In the genomic region with DNA sequence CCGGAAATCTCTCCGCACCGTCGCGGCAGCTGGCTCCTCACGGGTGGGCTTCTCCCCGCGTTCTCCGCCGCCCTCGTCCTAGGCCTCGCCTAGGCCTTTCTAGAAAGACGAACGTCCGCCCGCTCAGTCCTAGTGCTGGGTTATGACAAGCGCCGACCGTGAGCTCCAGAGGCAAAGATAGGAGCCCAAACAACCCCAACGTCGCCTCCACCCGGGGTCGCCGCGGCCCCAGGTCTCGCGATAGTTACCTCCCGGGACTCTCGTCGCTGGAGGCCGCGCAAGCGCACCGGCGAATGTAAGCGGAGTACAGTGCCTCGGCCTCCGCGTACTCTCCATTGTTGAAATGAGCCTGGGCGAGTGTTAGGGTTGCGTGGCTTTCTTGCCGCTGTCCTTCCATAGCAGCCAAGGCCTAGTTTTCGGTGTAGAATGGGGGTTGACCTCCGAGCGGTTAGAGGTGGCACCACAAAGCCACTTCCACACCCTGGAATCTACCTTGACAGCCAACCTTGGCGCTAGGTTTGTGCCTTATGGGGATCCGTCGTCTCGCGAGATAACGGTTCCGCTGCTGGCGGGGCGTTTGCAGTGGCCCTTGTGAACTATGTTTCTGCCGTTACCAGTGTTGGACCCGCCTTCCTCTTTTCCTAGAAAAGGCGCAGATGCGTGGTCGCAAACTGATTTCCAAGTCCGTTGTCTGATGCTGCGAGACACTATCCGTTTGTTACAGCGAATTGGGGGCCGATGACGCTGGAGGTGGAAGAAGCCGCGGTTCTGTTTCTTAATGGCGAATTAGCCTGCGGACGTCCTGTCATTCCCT, we compare ENCODE assay signal across 1 cellular context.
TF ChIP-seq lines count a peak whose summit lies in the region.

A gene (minus strand): TSS at position 526 of the 814 bp plus-strand sequence. CDS start 129 bp downstream, at position 397.

TF ChIP-seq in HepG2, 621 proteins besides CTCF, POLR2A, EP300 and RAD21 (continued from another document and continues in another):
- TF ChIP-seq, protein P1, sequence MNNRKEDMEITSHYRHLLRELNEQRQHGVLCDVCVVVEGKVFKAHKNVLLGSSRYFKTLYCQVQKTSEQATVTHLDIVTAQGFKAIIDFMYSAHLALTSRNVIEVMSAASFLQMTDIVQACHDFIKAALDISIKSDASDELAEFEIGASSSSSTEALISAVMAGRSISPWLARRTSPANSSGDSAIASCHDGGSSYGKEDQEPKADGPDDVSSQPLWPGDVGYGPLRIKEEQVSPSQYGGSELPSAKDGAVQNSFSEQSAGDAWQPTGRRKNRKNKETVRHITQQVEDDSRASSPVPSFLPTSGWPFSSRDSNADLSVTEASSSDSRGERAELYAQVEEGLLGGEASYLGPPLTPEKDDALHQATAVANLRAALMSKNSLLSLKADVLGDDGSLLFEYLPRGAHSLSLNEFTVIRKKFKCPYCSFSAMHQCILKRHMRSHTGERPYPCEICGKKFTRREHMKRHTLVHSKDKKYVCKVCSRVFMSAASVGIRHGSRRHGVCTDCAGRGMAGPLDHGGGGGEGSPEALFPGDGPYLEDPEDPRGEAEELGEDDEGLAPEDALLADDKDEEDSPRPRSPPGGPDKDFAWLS (CRISPR knock-in tag; IDR thresholded peaks at IDR 0.05; ENCODE audit: borderline replicate concordance), result peak; percentile 83; the same call in 1 of the 2 replicates
- TF ChIP-seq, protein P2, sequence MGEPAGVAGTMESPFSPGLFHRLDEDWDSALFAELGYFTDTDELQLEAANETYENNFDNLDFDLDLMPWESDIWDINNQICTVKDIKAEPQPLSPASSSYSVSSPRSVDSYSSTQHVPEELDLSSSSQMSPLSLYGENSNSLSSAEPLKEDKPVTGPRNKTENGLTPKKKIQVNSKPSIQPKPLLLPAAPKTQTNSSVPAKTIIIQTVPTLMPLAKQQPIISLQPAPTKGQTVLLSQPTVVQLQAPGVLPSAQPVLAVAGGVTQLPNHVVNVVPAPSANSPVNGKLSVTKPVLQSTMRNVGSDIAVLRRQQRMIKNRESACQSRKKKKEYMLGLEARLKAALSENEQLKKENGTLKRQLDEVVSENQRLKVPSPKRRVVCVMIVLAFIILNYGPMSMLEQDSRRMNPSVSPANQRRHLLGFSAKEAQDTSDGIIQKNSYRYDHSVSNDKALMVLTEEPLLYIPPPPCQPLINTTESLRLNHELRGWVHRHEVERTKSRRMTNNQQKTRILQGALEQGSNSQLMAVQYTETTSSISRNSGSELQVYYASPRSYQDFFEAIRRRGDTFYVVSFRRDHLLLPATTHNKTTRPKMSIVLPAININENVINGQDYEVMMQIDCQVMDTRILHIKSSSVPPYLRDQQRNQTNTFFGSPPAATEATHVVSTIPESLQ (CRISPR knock-in tag; conservative IDR thresholded peaks at IDR 0.05), result peak; percentile 87
- TF ChIP-seq TCF7L2 (IDR thresholded peaks at IDR 0.05; ENCODE audit: low read depth, low read length) (no peak), MZF1 (CRISPR knock-in tag; IDR thresholded peaks at IDR 0.05; ENCODE audit: borderline replicate concordance) (peak; percentile 89), ZNF567 (CRISPR knock-in tag; IDR thresholded peaks at IDR 0.05; ENCODE audit: borderline replicate concordance) (peak; percentile 90; the same call in 1 of the 2 replicates), CENPX (CRISPR knock-in tag; IDR thresholded peaks at IDR 0.05) (no peak), PCBP1 (IDR thresholded peaks at IDR 0.05; ENCODE audit: borderline replicate concordance, low read depth, low read length) (no peak; the same call in 1 of the 2 replicates), ATF7-NPFF (CRISPR knock-in tag; IDR thresholded peaks at IDR 0.05; ENCODE audit: low read depth) (peak; percentile 76), FOSL2 (CRISPR knock-in tag; IDR thresholded peaks at IDR 0.05) (peak; percentile 50; the same call in 1 of the 2 replicates), ZNF891 (CRISPR knock-in tag; IDR thresholded peaks at IDR 0.05) (peak; percentile 93), ZNF672 (CRISPR knock-in tag; IDR thresholded peaks at IDR 0.05) (no peak), BCL6 (CRISPR knock-in tag; IDR thresholded peaks at IDR 0.05) (peak; percentile 75), ZNF772 (CRISPR knock-in tag; IDR thresholded peaks at IDR 0.05) (peak; percentile 73), ZNF17 (CRISPR knock-in tag; IDR thresholded peaks at IDR 0.05) (0 out of 2 replicates have a peak, but pooled peaks have one; percentile 61), DPF2 (CRISPR knock-in tag; IDR thresholded peaks at IDR 0.05; ENCODE audit: borderline replicate concordance, low read depth) (no peak; the same call in 1 of the 2 replicates), ZNF510 (CRISPR knock-in tag; IDR thresholded peaks at IDR 0.05; ENCODE audit: low read depth) (peak; percentile 98; the same call in 1 of the 2 replicates), NCOA2 (CRISPR knock-in tag; IDR thresholded peaks at IDR 0.05) (peak; percentile 60), IKZF1 (IDR thresholded peaks at IDR 0.05) (no peak), SNAPC2 (CRISPR knock-in tag; IDR thresholded peaks at IDR 0.05) (0 out of 2 replicates have a peak, but pooled peaks have one; percentile 18), ZNF776 (CRISPR knock-in tag; IDR thresholded peaks at IDR 0.05) (peak; percentile 82), ZKSCAN8 (CRISPR knock-in tag; IDR thresholded peaks at IDR 0.05; ENCODE audit: borderline replicate concordance) (peak; percentile 54; the same call in 1 of the 2 replicates), ZNF569 (CRISPR knock-in tag; IDR thresholded peaks at IDR 0.05; ENCODE audit: borderline replicate concordance) (0 out of 2 replicates have a peak, but pooled peaks have one; percentile 43), SKI (IDR thresholded peaks at IDR 0.05; ENCODE audit: partially characterized antibody) (peak; percentile 35), WIZ (CRISPR knock-in tag; IDR thresholded peaks at IDR 0.05) (peak; percentile 81; the same call in 1 of the 2 replicates), SRF (IDR thresholded peaks at IDR 0.05; ENCODE audit: low read depth, low read length) (no peak), TOPORS (CRISPR knock-in tag; IDR thresholded peaks at IDR 0.05) (no peak; the same call in 1 of the 2 replicates), ZNF317 (CRISPR knock-in tag; IDR thresholded peaks at IDR 0.05) (peak; percentile 53; the same call in 1 of the 2 replicates), ZNF350 (CRISPR knock-in tag; IDR thresholded peaks at IDR 0.05; ENCODE audit: borderline replicate concordance, low read depth) (peak; percentile 98), TBX3 (IDR thresholded peaks at IDR 0.05; ENCODE audit: borderline replicate concordance) (peak; percentile 92), ZNF235 (CRISPR knock-in tag; IDR thresholded peaks at IDR 0.05; ENCODE audit: borderline replicate concordance) (0 out of 2 replicates have a peak, but pooled peaks have one; percentile 51), ZNF354B (CRISPR knock-in tag; IDR thresholded peaks at IDR 0.05) (no peak), ZNF282 (IDR thresholded peaks at IDR 0.05; ENCODE audit: partially characterized antibody) (no peak), ZSCAN20 (CRISPR knock-in tag; IDR thresholded peaks at IDR 0.05; ENCODE audit: borderline replicate concordance) (peak; percentile 67; the same call in 1 of the 2 replicates), ZNF12 (CRISPR knock-in tag; IDR thresholded peaks at IDR 0.05) (no peak; the same call in 1 of the 2 replicates), AKAP8 (CRISPR knock-in tag; IDR thresholded peaks at IDR 0.05) (peak; percentile 40; the same call in 1 of the 2 replicates)
- TF ChIP-seq, protein P3, sequence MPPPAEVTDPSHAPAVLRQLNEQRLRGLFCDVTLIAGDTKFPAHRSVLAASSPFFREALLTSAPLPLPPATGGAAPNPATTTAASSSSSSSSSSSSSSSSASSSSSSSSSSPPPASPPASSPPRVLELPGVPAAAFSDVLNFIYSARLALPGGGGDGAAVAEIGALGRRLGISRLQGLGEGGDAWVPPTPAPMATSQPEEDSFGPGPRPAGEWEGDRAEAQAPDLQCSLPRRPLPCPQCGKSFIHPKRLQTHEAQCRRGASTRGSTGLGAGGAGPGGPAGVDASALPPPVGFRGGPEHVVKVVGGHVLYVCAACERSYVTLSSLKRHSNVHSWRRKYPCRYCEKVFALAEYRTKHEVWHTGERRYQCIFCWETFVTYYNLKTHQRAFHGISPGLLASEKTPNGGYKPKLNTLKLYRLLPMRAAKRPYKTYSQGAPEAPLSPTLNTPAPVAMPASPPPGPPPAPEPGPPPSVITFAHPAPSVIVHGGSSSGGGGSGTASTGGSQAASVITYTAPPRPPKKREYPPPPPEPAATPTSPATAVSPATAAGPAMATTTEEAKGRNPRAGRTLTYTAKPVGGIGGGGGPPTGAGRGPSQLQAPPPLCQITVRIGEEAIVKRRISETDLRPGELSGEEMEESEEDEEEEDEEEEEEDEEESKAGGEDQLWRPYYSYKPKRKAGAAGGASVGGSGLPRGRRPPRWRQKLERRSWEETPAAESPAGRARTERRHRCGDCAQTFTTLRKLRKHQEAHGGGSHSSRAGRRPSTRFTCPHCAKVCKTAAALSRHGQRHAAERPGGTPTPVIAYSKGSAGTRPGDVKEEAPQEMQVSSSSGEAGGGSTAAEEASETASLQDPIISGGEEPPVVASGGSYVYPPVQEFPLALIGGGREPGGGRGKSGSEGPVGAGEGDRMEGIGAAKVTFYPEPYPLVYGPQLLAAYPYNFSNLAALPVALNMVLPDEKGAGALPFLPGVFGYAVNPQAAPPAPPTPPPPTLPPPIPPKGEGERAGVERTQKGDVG (CRISPR knock-in tag; IDR thresholded peaks at IDR 0.05; ENCODE audit: borderline replicate concordance), result peak; percentile 74; the same call in 1 of the 2 replicates
- TF ChIP-seq, protein P4, sequence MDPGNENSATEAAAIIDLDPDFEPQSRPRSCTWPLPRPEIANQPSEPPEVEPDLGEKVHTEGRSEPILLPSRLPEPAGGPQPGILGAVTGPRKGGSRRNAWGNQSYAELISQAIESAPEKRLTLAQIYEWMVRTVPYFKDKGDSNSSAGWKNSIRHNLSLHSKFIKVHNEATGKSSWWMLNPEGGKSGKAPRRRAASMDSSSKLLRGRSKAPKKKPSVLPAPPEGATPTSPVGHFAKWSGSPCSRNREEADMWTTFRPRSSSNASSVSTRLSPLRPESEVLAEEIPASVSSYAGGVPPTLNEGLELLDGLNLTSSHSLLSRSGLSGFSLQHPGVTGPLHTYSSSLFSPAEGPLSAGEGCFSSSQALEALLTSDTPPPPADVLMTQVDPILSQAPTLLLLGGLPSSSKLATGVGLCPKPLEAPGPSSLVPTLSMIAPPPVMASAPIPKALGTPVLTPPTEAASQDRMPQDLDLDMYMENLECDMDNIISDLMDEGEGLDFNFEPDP (CRISPR knock-in tag; conservative IDR thresholded peaks at IDR 0.05), result peak; percentile 98
- TF ChIP-seq, protein P5, sequence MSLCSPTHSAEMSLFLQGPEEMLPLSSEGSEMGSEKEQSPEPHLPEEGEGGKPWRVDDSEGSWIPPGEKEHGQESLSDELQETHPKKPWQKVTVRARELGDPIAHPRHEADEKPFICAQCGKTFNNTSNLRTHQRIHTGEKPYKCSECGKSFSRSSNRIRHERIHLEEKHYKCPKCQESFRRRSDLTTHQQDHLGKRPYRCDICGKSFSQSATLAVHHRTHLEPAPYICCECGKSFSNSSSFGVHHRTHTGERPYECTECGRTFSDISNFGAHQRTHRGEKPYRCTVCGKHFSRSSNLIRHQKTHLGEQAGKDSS (CRISPR knock-in tag; IDR thresholded peaks at IDR 0.05; ENCODE audit: borderline replicate concordance, low read depth), result peak; percentile 90
- TF ChIP-seq, protein P6, sequence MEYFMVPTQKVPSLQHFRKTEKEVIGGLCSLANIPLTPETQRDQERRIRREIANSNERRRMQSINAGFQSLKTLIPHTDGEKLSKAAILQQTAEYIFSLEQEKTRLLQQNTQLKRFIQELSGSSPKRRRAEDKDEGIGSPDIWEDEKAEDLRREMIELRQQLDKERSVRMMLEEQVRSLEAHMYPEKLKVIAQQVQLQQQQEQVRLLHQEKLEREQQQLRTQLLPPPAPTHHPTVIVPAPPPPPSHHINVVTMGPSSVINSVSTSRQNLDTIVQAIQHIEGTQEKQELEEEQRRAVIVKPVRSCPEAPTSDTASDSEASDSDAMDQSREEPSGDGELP (IDR thresholded peaks at IDR 0.05; ENCODE audit: borderline replicate concordance, low read depth), result peak; percentile 42; the same call in 1 of the 2 replicates
- TF ChIP-seq, protein P7, sequence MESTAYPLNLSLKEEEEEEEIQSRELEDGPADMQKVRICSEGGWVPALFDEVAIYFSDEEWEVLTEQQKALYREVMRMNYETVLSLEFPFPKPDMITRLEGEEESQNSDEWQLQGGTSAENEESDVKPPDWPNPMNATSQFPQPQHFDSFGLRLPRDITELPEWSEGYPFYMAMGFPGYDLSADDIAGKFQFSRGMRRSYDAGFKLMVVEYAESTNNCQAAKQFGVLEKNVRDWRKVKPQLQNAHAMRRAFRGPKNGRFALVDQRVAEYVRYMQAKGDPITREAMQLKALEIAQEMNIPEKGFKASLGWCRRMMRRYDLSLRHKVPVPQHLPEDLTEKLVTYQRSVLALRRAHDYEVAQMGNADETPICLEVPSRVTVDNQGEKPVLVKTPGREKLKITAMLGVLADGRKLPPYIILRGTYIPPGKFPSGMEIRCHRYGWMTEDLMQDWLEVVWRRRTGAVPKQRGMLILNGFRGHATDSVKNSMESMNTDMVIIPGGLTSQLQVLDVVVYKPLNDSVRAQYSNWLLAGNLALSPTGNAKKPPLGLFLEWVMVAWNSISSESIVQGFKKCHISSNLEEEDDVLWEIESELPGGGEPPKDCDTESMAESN (CRISPR knock-in tag; conservative IDR thresholded peaks at IDR 0.05), result peak; percentile 94
